ENCODE assay signal across 30 cellular contexts in genomic region chr12:118447181-118447580, GRCh38.
"Had no signal": no experiment of that assay in that cellular context is flagged by ENCODE, and none has a peak within 500 bp of the region (broad histone marks: within the 10 kb centered on the region; RNA-seq: fewer than 3 reads in every experiment).

No MANE protein-coding gene starts in this region.

- H2AFZ ChIP-seq: PC-9 had no signal

- ATAC-seq: Panc1 had no signal

- H3K4me2 ChIP-seq: PC-9, SK-N-SH had no signal

- H3K4me1 ChIP-seq: SJSA1 had no signal

- DNase-seq: Kasumi-1, MG63, NCI-H1048, NCI-H1092 treated with DMSO at 0.1 percent for 48 hours, NCI-H1105 treated with DMSO at 0.1 percent for 48 hours, NCI-H1417, NCI-H1436, NCI-H146, NCI-H1694, NCI-H187, NCI-H1930, NCI-H2029 treated with DMSO at 0.1 percent for 48 hours, NCI-H2081 treated with DMSO at 0.1 percent for 48 hours, NCI-H2107, NCI-H2171, NCI-H226, NCI-H446 treated with DMSO at 0.1 percent for 48 hours, NCI-H510A, NCI-H524, NCI-H526, NCI-H69, NCI-H748 treated with DMSO at 0.1 percent for 48 hours, NCI-H82, PC-9, Right ventricle myocardium superior, SHP77 treated with DMSO at 0.1 percent for 48 hours, SK-N-SH, SW 1271 had no signal

- H3K27me3 ChIP-seq: MG63, SJSA1 had no signal

- H3K36me3 ChIP-seq: MG63, SJSA1 had no signal

- H3K4me3 ChIP-seq: MG63, PC-9, SJSA1 had no signal

- H3K9ac ChIP-seq: SK-N-SH had no signal

- H3K27ac ChIP-seq: PC-9, SJSA1 had no signal
